Comparison of ENCODE assay signal across 10 cellular contexts in the genomic region with DNA sequence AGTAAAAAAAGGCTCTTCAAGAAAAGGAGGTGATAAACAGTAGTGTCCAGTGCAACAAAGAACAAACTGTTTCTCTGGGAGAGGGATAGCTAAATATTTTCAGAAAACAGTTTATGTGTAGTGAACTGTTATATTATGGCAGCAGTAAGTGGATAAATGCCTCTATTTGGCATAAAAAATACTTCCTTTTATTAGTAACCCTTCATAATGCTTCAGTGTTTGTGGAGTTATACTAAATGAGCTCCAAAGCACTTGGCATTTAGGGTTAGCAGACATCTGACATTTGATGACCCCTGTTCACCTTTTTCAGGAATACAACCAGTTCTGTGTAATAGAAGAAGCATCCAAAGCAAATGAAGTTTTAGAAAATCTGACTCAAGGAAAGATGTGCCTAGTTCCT. TPM values are rescaled to one million over a fixed set of nuclear protein-coding genes. Genes with fewer than 3 reads are reported as not detected.
DNase-seq lines count a peak whose midpoint lies in the region; ATAC-seq and TF ChIP-seq lines count a peak whose summit lies in the region.
"Had no signal": no experiment of that assay in that cellular context is flagged by ENCODE, and none has a peak within 500 bp of the region (broad histone marks: within the 10 kb centered on the region; RNA-seq: fewer than 3 reads in every experiment).

No MANE protein-coding gene starts in this region.

- POLR2A ChIA-PET in T-cell (lab: Charles Lee) = interaction anchor here in 1 of 2 donors (0.6 kb wide), 1 partner anchor 11 kb away, joined by 8 read pairs; no protein-coding TSS in a partner anchor

- CTCF ChIA-PET in T-cell (lab: Charles Lee) = interaction anchor here in 1 of 2 donors (0.6 kb wide), 1 partner anchor 51 kb away, joined by 5 read pairs; no protein-coding TSS in a partner anchor

- no peak for ATAC-seq in stimulated activated naive CD8-positive, alpha-beta T cell treated with anti-CD3 and anti-CD28 coated beads, Interleukin-15, amount 100 ng/mL, for 72 hours
- ATAC-seq in T-cell (replicated peaks in 1 of 4) (no peak), omental fat pad (ENCODE audit: low FRiP score) (no peak)
- ATAC-seq: A549 had no signal

- H3K27ac Mint-ChIP-seq in stimulated activated naive CD8-positive, alpha-beta T cell treated with anti-CD3 and anti-CD28 coated beads, Interleukin-15, Interleukin-2, amounts not matched to agents 100 ng/mL and 50 ng/mL, for 24 hours = peak overlapping the region; percentile 38
- no peak overlapping the region for H3K27ac Mint-ChIP-seq in stimulated activated naive CD8-positive, alpha-beta T cell treated with anti-CD3 and anti-CD28 coated beads, Interleukin-15, amount 100 ng/mL, for 72 hours
- H3K27ac Mint-ChIP-seq in T-cell = peak overlapping the region; percentile 17 to 47

- no peaks in the 10 kb centered on the region for H3K9me3 Mint-ChIP-seq in stimulated activated naive CD8-positive, alpha-beta T cell treated with anti-CD3 and anti-CD28 coated beads, Interleukin-15, Interleukin-2, amounts not matched to agents 100 ng/mL and 50 ng/mL, for 24 hours
- no peaks in the 10 kb centered on the region for H3K9me3 Mint-ChIP-seq in stimulated activated naive CD8-positive, alpha-beta T cell treated with anti-CD3 and anti-CD28 coated beads, Interleukin-15, amount 100 ng/mL, for 72 hours
- no peaks in the 10 kb centered on the region for H3K9me3 Mint-ChIP-seq in T-cell
- H3K9me3 Mint-ChIP-seq: CD8-positive, alpha-beta memory T cell had no signal

- H3K4me3 Mint-ChIP-seq in stimulated activated naive CD8-positive, alpha-beta T cell treated with anti-CD3 and anti-CD28 coated beads, Interleukin-15, Interleukin-2, amounts not matched to agents 100 ng/mL and 50 ng/mL, for 24 hours = no peak overlapping the region
- H3K4me3 Mint-ChIP-seq in stimulated activated naive CD8-positive, alpha-beta T cell treated with anti-CD3 and anti-CD28 coated beads, Interleukin-15, amount 100 ng/mL, for 72 hours = no peak overlapping the region
- no peak overlapping the region for H3K4me3 Mint-ChIP-seq in T-cell
- H3K4me3 Mint-ChIP-seq: CD8-positive, alpha-beta memory T cell had no signal

- no peak for TF ChIP-seq CTCF in omental fat pad (IDR thresholded peaks at IDR 0.05)

- H3K27me3 Mint-ChIP-seq in stimulated activated naive CD8-positive, alpha-beta T cell treated with anti-CD3 and anti-CD28 coated beads, Interleukin-15, Interleukin-2, amounts not matched to agents 100 ng/mL and 50 ng/mL, for 24 hours = no peaks in the 10 kb centered on the region
- H3K27me3 Mint-ChIP-seq in stimulated activated naive CD8-positive, alpha-beta T cell treated with anti-CD3 and anti-CD28 coated beads, Interleukin-15, amount 100 ng/mL, for 72 hours = no peaks in the 10 kb centered on the region
- no peaks in the 10 kb centered on the region for H3K27me3 Mint-ChIP-seq in T-cell

- peaks cover 56% of the 10 kb centered on the region for H3K36me3 Mint-ChIP-seq in stimulated activated naive CD8-positive, alpha-beta T cell treated with anti-CD3 and anti-CD28 coated beads, Interleukin-15, Interleukin-2, amounts not matched to agents 100 ng/mL and 50 ng/mL, for 24 hours (ENCODE audit: low read depth)
- H3K36me3 Mint-ChIP-seq in T-cell = peaks cover 42% of the 10 kb centered on the region

- no peaks in the 10 kb centered on the region for H3K4me1 Mint-ChIP-seq in stimulated activated naive CD8-positive, alpha-beta T cell treated with anti-CD3 and anti-CD28 coated beads, Interleukin-15, Interleukin-2, amounts not matched to agents 100 ng/mL and 50 ng/mL, for 24 hours (ENCODE audit: low read depth)
- H3K4me1 Mint-ChIP-seq in stimulated activated naive CD8-positive, alpha-beta T cell treated with anti-CD3 and anti-CD28 coated beads, Interleukin-15, amount 100 ng/mL, for 72 hours = no peaks in the 10 kb centered on the region
- H3K4me1 Mint-ChIP-seq in T-cell = peaks cover 0 to 3% (median 1%) of the 10 kb centered on the region in 3 donors

- DNase-seq in stimulated activated naive CD8-positive, alpha-beta T cell treated with anti-CD3 and anti-CD28 coated beads, Interleukin-15, amount 100 ng/mL, for 72 hours = no peak
- DNase-seq in T-cell = no peak
- peak; percentile 25 for DNase-seq in foreskin melanocyte
- DNase-seq in iPS-NIHi11 (ENCODE audit: low spot score) = no peak
- no peak for DNase-seq in omental fat pad (ENCODE audit: low spot score)
- DNase-seq: BE2C; CD8-positive, alpha-beta memory T cell; DMS53 had no signal

RNA-seq across cellular contexts. Expression of a gene that starts 31.9 kb away (rescaled TPM):
- total RNA-seq in T-cell (10 to 100 TPM; 28.0 to 50.6 (median 38.3) TPM), omental fat pad (10 to 100 TPM; 31.1 to 76.9 (median 42.1) TPM)

RNA-seq across cellular contexts. Expression of a gene that starts 32.0 kb away (rescaled TPM):
- total RNA-seq in T-cell (10 to 100 TPM in 3 of 5 donors, 1 to 10 TPM in 2; 7.9 to 12.2 (median 11.0) TPM), omental fat pad (10 to 100 TPM; 16.3 to 19.7 (median 18.1) TPM)

Comparison
In these comparisons a context has a peak if more than half of its experiments do, and no peak if none do; other contexts are left out.
1. H3K27ac Mint-ChIP-seq: peak in stimulated activated naive CD8-positive, alpha-beta T cell treated with anti-CD3 and anti-CD28 coated beads, Interleukin-15, Interleukin-2, amounts not matched to agents 100 ng/mL and 50 ng/mL, for 24 hours (single experiment) and T-cell (2 of 2); none in stimulated activated naive CD8-positive, alpha-beta T cell treated with anti-CD3 and anti-CD28 coated beads, Interleukin-15, amount 100 ng/mL, for 72 hours (0 of 2).